25 cellular contexts compared by ENCODE assay signal in the genomic region with DNA sequence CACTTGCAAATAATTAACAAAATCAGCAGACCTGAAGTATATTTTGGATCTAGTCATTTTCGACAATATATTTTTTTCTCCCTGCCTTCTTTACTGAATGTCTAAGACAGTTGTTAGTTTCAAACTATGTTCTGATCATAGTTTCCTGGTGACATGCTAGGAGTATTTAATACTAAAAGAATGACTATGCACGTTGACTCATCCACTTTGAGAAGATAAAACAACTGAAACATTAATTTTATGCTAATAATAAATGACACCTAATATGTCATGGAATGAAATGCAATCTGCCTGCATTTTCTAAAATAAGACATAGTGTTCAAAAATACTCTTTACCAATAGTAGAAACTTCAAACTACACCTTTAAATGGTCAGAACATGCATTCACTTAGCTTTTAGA.
A peak's percentile ranks its signal among the peaks of the same experiment; 100 is the strongest.
DNase-seq lines count a peak whose midpoint lies in the region; ATAC-seq and FAIRE-seq lines count a peak whose summit lies in the region.
"Had no signal": no experiment of that assay in that cellular context is flagged by ENCODE, and none has a peak within 500 bp of the region (broad histone marks: within the 10 kb centered on the region; RNA-seq: fewer than 3 reads in every experiment).

No MANE protein-coding gene starts in this region.

- no peak for ATAC-seq in GM19455 (IDR thresholded peaks at IDR 0.05; ENCODE audit: unreplicated experiment)
- ATAC-seq: activated T-cell treated with anti-CD3 and anti-CD28 coated beads, Interleukin-2, amount 50 U/mL, for 72 hours; left colon; natural killer cell; sciatic nerve had no signal

- DNase-seq in EL (peak; percentile 53), RCC 7860 (ENCODE audit: low spot score) (peak; percentile 46), epithelial cell of prostate (ENCODE audit: low read depth, low spot score) (no peak), myocyte (ENCODE audit: low read depth) (peak; percentile 59), SW 1271 (lab: John Stamatoyannopoulos, UW) (no peak), retina (no peak), NCI-H187 treated with DMSO at 0.1 percent for 48 hours (lab: John Stamatoyannopoulos, UW) (no peak)
- DNase-seq: activated naive CD4-positive, alpha-beta T cell treated with anti-CD3 and anti-CD28 coated beads, Interleukin-2, amount 10 ng/mL, durations not matched to agents 7 days and 5 days; activated T-cell treated with anti-CD3 and anti-CD28 coated beads, Interleukin-2, amount 50 U/mL, for 72 hours; anterior cingulate cortex; cerebellar nuclear complex; erythroblast; Kasumi-1; left colon; natural killer cell; NCI-H1048; NCI-H2029; NCI-H2227 treated with DMSO at 0.1 percent for 48 hours; NCI-H774; SIG-M5; uterus had no signal

- H3K27ac ChIP-seq in epithelial cell of prostate, result peak overlapping the region; percentile 32
- H3K27ac ChIP-seq: C4-2B, uterus had no signal

- FAIRE-seq in RCC 7860 (lab: Jason Lieb, UNC), result no peak
- FAIRE-seq: G401.6 had no signal

Comparison
In these comparisons a context has a peak if more than half of its experiments do, and no peak if none do; other contexts are left out.
1. DNase-seq: peak in EL (single experiment), RCC 7860 (single experiment) and myocyte (single experiment); none in epithelial cell of prostate (single experiment), SW 1271 (0 of 2), retina (single experiment) and NCI-H187 treated with DMSO at 0.1 percent for 48 hours (single experiment).